9 cellular contexts compared by ENCODE assay signal in genomic region chr2:127526940-127527804, GRCh38. TPM values are rescaled to one million over a fixed set of nuclear protein-coding genes. Genes with fewer than 3 reads are reported as not detected.
A peak's percentile ranks its signal among the peaks of the same experiment; 100 is the strongest.
DNase-seq lines count a peak whose midpoint lies in the region; ATAC-seq, FAIRE-seq and TF ChIP-seq lines count a peak whose summit lies in the region.
"Had no signal": no experiment of that assay in that cellular context is flagged by ENCODE, and none has a peak within 500 bp of the region (broad histone marks: within the 10 kb centered on the region; RNA-seq: fewer than 3 reads in every experiment).

No MANE protein-coding gene starts in this region.

- in situ Hi-C loops in G401 (cut with HindIII; ENCODE audit: low sequenced_read_pairs), result no loop called here

- H3K27ac Mint-ChIP-seq in WTC11, result peak overlapping the region; percentile 93

- H3K4me1 Mint-ChIP-seq in WTC11, result peaks cover 22% of the 10 kb centered on the region

- H3K36me3 Mint-ChIP-seq in WTC11, result peaks cover 16% of the 10 kb centered on the region

- H3K36me3 ChIP-seq in BJ (ENCODE audit: control insufficient read depth, insufficient read depth, low read length), result no peaks in the 10 kb centered on the region

- DNase-seq in BJ (ENCODE audit: low read depth), result no peak
- peak; percentile 91 for DNase-seq in HT-29 (ENCODE audit: low spot score)
- no peak for DNase-seq in WTC11 (ENCODE audit: low spot score)
- peak; percentile 22 to 24 for DNase-seq in frontal cortex (ENCODE audit: low spot score in 2 of 2)
- DNase-seq in retina, result peak; percentile 14
- no peak for DNase-seq in G401 (ENCODE audit: low spot score)

- H3K27me3 Mint-ChIP-seq in WTC11 (ENCODE audit: low read depth), result peaks cover 7% of the 10 kb centered on the region; the same call in 1 of the 2 replicates

- H3K27me3 ChIP-seq in BJ (ENCODE audit: control insufficient read depth, insufficient read depth, low read length), result no peaks in the 10 kb centered on the region

- CTCF ChIA-PET in BJ (lab: Yijun Ruan, JAX) (interaction anchor here (1.0 to 1.1 kb wide), 3 partner anchors 10 to 177 kb away, joined by 3 to 4 read pairs (median 4); no protein-coding TSS in a partner anchor), WTC11 (lab: Charles Lee) (interaction anchor here (0.6 to 1.6 kb wide), 6 partner anchors 13 to 169 kb away, joined by 3 to 16 read pairs (median 4); no protein-coding TSS in a partner anchor)

- peak overlapping the region; percentile 93 for H3K4me3 ChIP-seq in BJ (ENCODE audit: low read depth, low read length)

- H3K9me3 Mint-ChIP-seq in WTC11, result peaks cover 16% of the 10 kb centered on the region

- POLR2A ChIA-PET in BJ (lab: Charles Lee), result interaction anchor here (1.0 to 1.2 kb wide), 3 partner anchors 11 to 30 kb away, joined by 3 read pairs; no protein-coding TSS in a partner anchor
- POLR2A ChIA-PET in WTC11 (lab: Charles Lee), result interaction anchor here (0.6 to 2.0 kb wide), 10 partner anchors 12 to 175 kb away, joined by 3 to 10 read pairs (median 4); no protein-coding TSS in a partner anchor

- FAIRE-seq in frontal cortex (lab: Jason Lieb, UNC), result no peak

- H3K4me3 Mint-ChIP-seq in WTC11, result peak overlapping the region; percentile 98

- TF ChIP-seq CTCF in BJ (IDR thresholded peaks at IDR 0.05; ENCODE audit: insufficient read depth, low read depth, low read length) (peak; percentile 33; the same call in 1 of the 2 replicates), WTC11 (IDR thresholded peaks at IDR 0.05) (no peak)

- ATAC-seq in GM19324 (IDR thresholded peaks at IDR 0.05; ENCODE audit: low FRiP score, unreplicated experiment), result peak; percentile 7
- ATAC-seq in WTC11, result peak; percentile 21
- ATAC-seq in HG02970 (IDR thresholded peaks at IDR 0.05; ENCODE audit: low FRiP score, unreplicated experiment), result no peak

TF ChIP-seq in WTC11, 78 proteins besides CTCF, POLR2A, EP300 and RAD21 (continues in another document):
- TF ChIP-seq IRF2 (CRISPR knock-in tag; IDR thresholded peaks at IDR 0.05; ENCODE audit: borderline replicate concordance, low read depth), result no peak
- TF ChIP-seq AR (CRISPR knock-in tag; IDR thresholded peaks at IDR 0.05), result no peak
- no peak for TF ChIP-seq ZNF423 (CRISPR knock-in tag; IDR thresholded peaks at IDR 0.05)
- TF ChIP-seq RORB (CRISPR knock-in tag; IDR thresholded peaks at IDR 0.05), result no peak
- no peak for TF ChIP-seq ZMAT4 (CRISPR knock-in tag; IDR thresholded peaks at IDR 0.05)
- TF ChIP-seq AFF4 (CRISPR knock-in tag; IDR thresholded peaks at IDR 0.05; ENCODE audit: borderline replicate concordance), result no peak
- TF ChIP-seq SOX15 (CRISPR knock-in tag; IDR thresholded peaks at IDR 0.05), result no peak
- no peak for TF ChIP-seq E2F5 (CRISPR knock-in tag; IDR thresholded peaks at IDR 0.05)
- no peak for TF ChIP-seq E2F1 (CRISPR knock-in tag; IDR thresholded peaks at IDR 0.05)
- no peak for TF ChIP-seq NR2C2 (CRISPR knock-in tag; IDR thresholded peaks at IDR 0.05)
- no peak for TF ChIP-seq ATF2 (CRISPR knock-in tag; IDR thresholded peaks at IDR 0.05; ENCODE audit: borderline replicate concordance, low read depth)

RNA-seq across cellular contexts. Expression of gene IWS1, which starts 0.9 kb away (rescaled TPM):
- 23.9 and 33.8 TPM in 2 replicates for polyA plus RNA-seq in BJ (2011; rRNA removed)
- polyA minus RNA-seq in BJ (2011; rRNA and poly(A)+ RNA removed), result 10.0 TPM in 2 replicates
- total RNA-seq in HT-29 (2014; rRNA removed; shearing (Covaris generic)), result 34.8 and 43.1 TPM in 2 replicates
- 69.2 to 70.5 TPM (median 69.3 TPM) in 3 replicates for total RNA-seq in WTC11 (2021)
- total RNA-seq in frontal cortex, result 37.9 TPM
- 51.9 and 59.2 TPM in 2 replicates for total RNA-seq in G401 (2014; rRNA removed; shearing (Covaris generic))

RNA-seq across cellular contexts. Expression of gene MYO7B, which starts 8.3 kb away (rescaled TPM):
- 0.07 and 0.36 TPM in 2 replicates for polyA plus RNA-seq in BJ (2011; rRNA removed)
- 0.19 and 0.31 TPM in 2 replicates for polyA minus RNA-seq in BJ (2011; rRNA and poly(A)+ RNA removed)
- 4.8 and 5.4 TPM in 2 replicates for total RNA-seq in HT-29 (2014; rRNA removed; shearing (Covaris generic))
- total RNA-seq in WTC11 (2021), result 0.02 TPM in 1 of 3 replicates, not detected in the others
- under 0.01 TPM for total RNA-seq in frontal cortex
- 0.12 TPM in 1 of 2 replicates, not detected in the other for total RNA-seq in G401 (2014; rRNA removed; shearing (Covaris generic))
- total RNA-seq: NCI-H460 had no signal

Comparison
In these comparisons a context has a peak if more than half of its experiments do, and no peak if none do; other contexts are left out.
1. DNase-seq: peak in HT-29 (single experiment), frontal cortex (2 of 2) and retina (single experiment); none in BJ (single experiment), WTC11 (single experiment) and G401 (single experiment).